Comparison of ENCODE assay signal across 23 cellular contexts in the genomic region with DNA sequence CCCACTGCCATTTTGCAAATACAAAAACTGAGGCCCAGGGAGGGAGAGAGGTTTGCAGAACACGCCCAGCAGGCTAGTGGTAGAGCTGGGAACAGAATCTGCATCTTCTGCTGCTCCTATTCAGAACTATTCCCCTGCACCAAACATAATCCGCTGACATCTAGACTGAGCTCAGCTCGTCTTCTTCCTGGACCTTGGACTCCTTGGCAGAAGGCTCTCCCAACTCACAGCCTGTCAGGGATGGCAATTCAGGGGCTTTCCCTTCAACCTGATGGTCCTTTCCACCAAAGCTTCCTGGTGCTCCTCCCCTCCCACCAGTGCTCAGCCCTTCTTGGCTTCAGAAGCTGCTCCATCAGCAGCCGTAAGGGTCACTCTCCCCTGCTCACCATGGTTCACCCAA. TPM values are rescaled to one million over a fixed set of nuclear protein-coding genes. Genes with fewer than 3 reads are reported as not detected.
A peak's percentile ranks its signal among the peaks of the same experiment; 100 is the strongest.
DNase-seq lines count a peak whose midpoint lies in the region; ATAC-seq and TF ChIP-seq lines count a peak whose summit lies in the region.
"Had no signal": no experiment of that assay in that cellular context is flagged by ENCODE, and none has a peak within 500 bp of the region (broad histone marks: within the 10 kb centered on the region; RNA-seq: fewer than 3 reads in every experiment).

No MANE protein-coding gene starts in this region.

- peaks cover 23% of the 10 kb centered on the region for H3K4me1 Mint-ChIP-seq in neural progenitor cell

- dilution Hi-C loops in mammary epithelial cell (cut with HindIII; ENCODE audit: low sequenced_read_pairs), result loop anchor here (25.0 kb wide), 1 partner anchor 276 kb away; a partner anchor contains a TSS

- peaks cover 4% of the 10 kb centered on the region for H3K27me3 Mint-ChIP-seq in neural progenitor cell (ENCODE audit: insufficient read depth, low read depth)

- WGBS in gastroesophageal sphincter (ENCODE audit: low coverage in 1 of 2), 2 donors, result 13 to 41% methylated on average over 1 to 4 of the region's 4 CpGs
- 49% methylated on average over 4 of the region's 4 CpGs; no CpG with 5 or more reads in 1 of the 2 donors for WGBS in transverse colon (ENCODE audit: low coverage in 1 of 2), 2 donors
- WGBS in mammary epithelial cell (ENCODE audit: low coverage, missing lambda C conversion rate), result 78% methylated on average over 4 of the region's 4 CpGs
- 49 to 57% methylated on average over 4 of the region's 4 CpGs for WGBS in body of pancreas, 2 donors

- H3K4me3 ChIP-seq in Loucy (ENCODE audit: low read length, poor library complexity, severe bottlenecking) (peak overlapping the region; percentile 38), gastroesophageal sphincter (peak overlapping the region; percentile 3 to 59), neural progenitor cell (no peak overlapping the region), transverse colon (no peak overlapping the region), mammary epithelial cell (replicated peaks in 1 of 3; ENCODE audit: insufficient read depth in 1 of 3, low read depth in 2 of 3, low read length in 3 of 3) (no peak overlapping the region), body of pancreas (no peak overlapping the region)
- H3K4me3 ChIP-seq: BLaER1, GM12878, GM23248, SJCRH30 had no signal

- intact Hi-C loops in transverse colon (cut with DNase I; ENCODE audit: low total_unique reads) (no loop called here), mammary epithelial cell (cut with micrococcal nuclease) (no loop called here), body of pancreas (cut with DNase I) (no loop called here)

- TF ChIP-seq CTCF in Loucy (conservative IDR thresholded peaks at IDR 0.05; ENCODE audit: low read length) (no peak), gastroesophageal sphincter (IDR thresholded peaks at IDR 0.05) (no peak), neural progenitor cell (IDR thresholded peaks at IDR 0.05) (no peak), transverse colon (IDR thresholded peaks at IDR 0.05) (no peak), mammary epithelial cell (conservative IDR thresholded peaks at IDR 0.05 in 1 of 2, IDR thresholded peaks at IDR 0.05 in 1 of 2; ENCODE audit: extremely low read depth in 1 of 2, insufficient read depth in 1 of 2, low read depth in 1 of 2, low read length in 2 of 2) (no peak), body of pancreas (IDR thresholded peaks at IDR 0.05) (no peak)

- in situ Hi-C loops in transverse colon (cut with MboI; ENCODE audit: low pct_ligation_motif_present in 1 of 4, low pct_unique_long_range_greater_than_20kb in 1 of 4, low sequenced_read_pairs in 3 of 4), result loop anchor here in 1 of 4 donors (25.0 kb wide), 1 partner anchor 426 kb away; a partner anchor contains a TSS
- in situ Hi-C loops in mammary epithelial cell (cut with MboI; ENCODE audit: low sequenced_read_pairs in 2 of 2), result loop anchor here in 1 of 2 donors (25.0 kb wide), 1 partner anchor 276 kb away; a partner anchor contains a TSS

- peak overlapping the region; percentile 41 for H3K4me3 Mint-ChIP-seq in neural progenitor cell

- H4K20me1 ChIP-seq in Loucy (ENCODE audit: insufficient read depth, low read length, poor library complexity, severe bottlenecking), result no peaks in the 10 kb centered on the region
- H4K20me1 ChIP-seq in neural progenitor cell (ENCODE audit: low read depth), result peaks cover 9% of the 10 kb centered on the region
- no peaks in the 10 kb centered on the region for H4K20me1 ChIP-seq in mammary epithelial cell (ENCODE audit: insufficient read depth, low read length)

- CTCF ChIA-PET in mammary epithelial cell (lab: Charles Lee; ENCODE audit: low non-redundant PET), result no interaction called here

- DNase-seq in neural progenitor cell (ENCODE audit: low spot score) (no peak), transverse colon (no peak), mammary epithelial cell (no peak), body of pancreas (no peak)
- DNase-seq: CD4-positive, alpha-beta memory T cell; DND-41; GM23248; HCEC 1CT; IMR-90; NCI-H1105; NCI-H2081; NCI-H2171; NCI-H345; NCI-H524; SJCRH30 had no signal

- H2AFZ ChIP-seq in Loucy (ENCODE audit: low read length) (no peak overlapping the region), neural progenitor cell (replicated peaks) (no peak overlapping the region), mammary epithelial cell (ENCODE audit: low read depth, low read length) (no peak overlapping the region)
- H2AFZ ChIP-seq: GM23248 had no signal

- H3K9me2 ChIP-seq in Loucy (replicated peaks; ENCODE audit: low read depth, low read length), result no peaks in the 10 kb centered on the region

- H3K4me1 ChIP-seq in Loucy (ENCODE audit: insufficient read depth, low read length, poor library complexity, severe bottlenecking) (peaks cover 21% of the 10 kb centered on the region), gastroesophageal sphincter (peaks cover 0 to 65% (median 4%) of the 10 kb centered on the region in 3 donors), neural progenitor cell (peaks cover 13% of the 10 kb centered on the region), transverse colon (peaks cover 0 to 18% (median 9%) of the 10 kb centered on the region in 4 donors), mammary epithelial cell (ENCODE audit: insufficient read depth, low read length) (peaks cover 4% of the 10 kb centered on the region), body of pancreas (peaks cover 6% of the 10 kb centered on the region)
- H3K4me1 ChIP-seq: SJCRH30 had no signal

- ATAC-seq in gastroesophageal sphincter, result no peak
- no peak for ATAC-seq in GM18511 (IDR thresholded peaks at IDR 0.05; ENCODE audit: unreplicated experiment)
- no peak for ATAC-seq in body of pancreas
- ATAC-seq: GM12878 had no signal

- H3K9me3 Mint-ChIP-seq in neural progenitor cell, result no peaks in the 10 kb centered on the region

- peak overlapping the region; percentile 6 for H3K9ac ChIP-seq in Loucy (ENCODE audit: low read depth, low read length, poor library complexity, severe bottlenecking)
- no peak overlapping the region for H3K9ac ChIP-seq in neural progenitor cell
- no peak overlapping the region for H3K9ac ChIP-seq in mammary epithelial cell (ENCODE audit: insufficient read depth, low read length)
- H3K9ac ChIP-seq: BLaER1, GM23248, KMS-11 had no signal

- H3F3A ChIP-seq in Loucy (ENCODE audit: low read depth), result no peaks in the 10 kb centered on the region
- no peaks in the 10 kb centered on the region for H3F3A ChIP-seq in neural progenitor cell (ENCODE audit: low read depth)

- H3K4me2 ChIP-seq in Loucy (ENCODE audit: low read depth, low read length, poor library complexity, severe bottlenecking) (peak overlapping the region; percentile 92), neural progenitor cell (no peak overlapping the region), mammary epithelial cell (ENCODE audit: insufficient read depth, low read depth, low read length) (no peak overlapping the region)
- H3K4me2 ChIP-seq: BLaER1, KMS-11 had no signal

- H3K27ac ChIP-seq in gastroesophageal sphincter, result peak overlapping the region in 3 of 4 donors; percentile 85 to 92 (median 88)
- H3K27ac ChIP-seq in neural progenitor cell, result no peak overlapping the region
- H3K27ac ChIP-seq in transverse colon, result peak overlapping the region in 3 of 4 donors; percentile 79 to 87 (median 85)
- no peak overlapping the region for H3K27ac ChIP-seq in mammary epithelial cell (ENCODE audit: insufficient read depth, low read depth, low read length)
- H3K27ac ChIP-seq in body of pancreas, result no peak overlapping the region
- H3K27ac ChIP-seq: BLaER1, GM23248, KMS-11, SJCRH30 had no signal

- H3K9me3 ChIP-seq in Loucy (ENCODE audit: insufficient read depth, low read depth, low read length) (no peaks in the 10 kb centered on the region), gastroesophageal sphincter (no peaks in the 10 kb centered on the region), neural progenitor cell (ENCODE audit: low read depth) (no peaks in the 10 kb centered on the region), transverse colon (no peaks in the 10 kb centered on the region), mammary epithelial cell (replicated peaks; ENCODE audit: insufficient read depth, low read length) (no peaks in the 10 kb centered on the region), body of pancreas (no peaks in the 10 kb centered on the region)
- H3K9me3 ChIP-seq: BLaER1, SJCRH30 had no signal

- TF ChIP-seq POLR2A in gastroesophageal sphincter (IDR thresholded peaks at IDR 0.05), result no peak
- TF ChIP-seq POLR2A in transverse colon (IDR thresholded peaks at IDR 0.05), result no peak
- TF ChIP-seq POLR2A in body of pancreas (IDR thresholded peaks at IDR 0.05), result no peak

- H3K79me2 ChIP-seq in Loucy (ENCODE audit: insufficient read depth, low read length), result peaks cover 13% of the 10 kb centered on the region; the same call in 1 of the 2 replicates
- H3K79me2 ChIP-seq in neural progenitor cell (ENCODE audit: low read depth), result no peaks in the 10 kb centered on the region
- H3K79me2 ChIP-seq in mammary epithelial cell (ENCODE audit: insufficient read depth, low read length), result no peaks in the 10 kb centered on the region

- BruUV-seq in mammary epithelial cell (replicated peaks; lab: Mats Ljungman, UMichigan), result no TSS peak

- no peaks in the 10 kb centered on the region for H3K36me3 Mint-ChIP-seq in neural progenitor cell
- H3K36me3 Mint-ChIP-seq: CD4-positive, alpha-beta memory T cell had no signal

- TF ChIP-seq EP300 in gastroesophageal sphincter (IDR thresholded peaks at IDR 0.05) (no peak), transverse colon (IDR thresholded peaks at IDR 0.05; ENCODE audit: low read depth) (no peak)

- H3K27me3 ChIP-seq in Loucy (ENCODE audit: insufficient read depth, low read length, poor library complexity, severe bottlenecking), result no peaks in the 10 kb centered on the region
- peaks cover 14% of the 10 kb centered on the region for H3K27me3 ChIP-seq in gastroesophageal sphincter
- H3K27me3 ChIP-seq in neural progenitor cell, result peaks cover 15% of the 10 kb centered on the region
- peaks cover 34% of the 10 kb centered on the region for H3K27me3 ChIP-seq in transverse colon
- H3K27me3 ChIP-seq in mammary epithelial cell (ENCODE audit: insufficient read depth, low read length), result no peaks in the 10 kb centered on the region
- no peaks in the 10 kb centered on the region for H3K27me3 ChIP-seq in body of pancreas

- H3K27ac Mint-ChIP-seq in neural progenitor cell, result no peak overlapping the region

- H3K36me3 ChIP-seq in Loucy (ENCODE audit: insufficient read depth, low read length) (no peaks in the 10 kb centered on the region), gastroesophageal sphincter (no peaks in the 10 kb centered on the region), neural progenitor cell (no peaks in the 10 kb centered on the region), transverse colon (no peaks in the 10 kb centered on the region), mammary epithelial cell (ENCODE audit: insufficient read depth, low read length) (no peaks in the 10 kb centered on the region), body of pancreas (replicated peaks in 1 of 2; ENCODE audit: insufficient read depth in 1 of 2, low read depth in 2 of 2) (no peaks in the 10 kb centered on the region)
- H3K36me3 ChIP-seq: BLaER1, SJCRH30 had no signal

RNA-seq across cellular contexts. Expression of a gene that starts 9.5 kb away (rescaled TPM):
- total RNA-seq in gastroesophageal sphincter (1 to 10 TPM in 1 of 4 donors, under 1 TPM in 2, not detected in 1; 0.27 to 2.6 (median 0.93) TPM), neural progenitor cell (ENCODE audit: low replicate concordance) (0.65 TPM in 1 of 2 replicates, not detected in the other), transverse colon (under 1 TPM in 1 of 4 donors, not detected in 3; 0.16 TPM), mammary epithelial cell (under 1 TPM in 1 of 2 donors, not detected in 1; under 0.01 TPM), body of pancreas (not detected)
- polyA plus RNA-seq in mammary epithelial cell, result not detected
- not detected for polyA minus RNA-seq in mammary epithelial cell
- total RNA-seq: CD4-positive, alpha-beta memory T cell; GM23248; HT1080; OCI-LY7; SJCRH30 had no signal
- polyA plus RNA-seq: CD4-positive, alpha-beta memory T cell; GM23248 had no signal

RNA-seq across cellular contexts. Expression of a gene that starts 27.3 kb away (rescaled TPM):
- total RNA-seq in gastroesophageal sphincter (10 to 100 TPM; 36.3 to 48.1 (median 45.6) TPM), neural progenitor cell (ENCODE audit: low replicate concordance) (82.0 and 131 TPM in 2 replicates), transverse colon (100 to 1,000 TPM in 1 of 4 donors, 10 to 100 TPM in 3; 39.6 to 127 (median 43.5) TPM), mammary epithelial cell (10 to 100 TPM; 19.8 to 47.6 TPM), body of pancreas (10 to 100 TPM; 20.8 to 22.1 TPM)
- 44.2 TPM for polyA plus RNA-seq in mammary epithelial cell
- 31.1 TPM for polyA minus RNA-seq in mammary epithelial cell

RNA-seq across cellular contexts. Expression of a gene that starts 39.8 kb away (rescaled TPM):
- total RNA-seq in gastroesophageal sphincter (1 to 10 TPM in 2 of 4 donors, under 1 TPM in 2; 0.27 to 3.2 (median 1.2) TPM), neural progenitor cell (ENCODE audit: low replicate concordance) (6.9 and 15.3 TPM in 2 replicates), transverse colon (10 to 100 TPM in 3 of 4 donors, 1 to 10 TPM in 1; 7.5 to 32.4 (median 14.4) TPM), mammary epithelial cell (1 to 10 TPM; 3.2 to 5.9 TPM), body of pancreas (10 to 100 TPM in 1 of 2 donors, 1 to 10 TPM in 1; 5.4 to 14.2 TPM)
- 5.2 TPM for polyA plus RNA-seq in mammary epithelial cell
- polyA minus RNA-seq in mammary epithelial cell, result 4.5 TPM
- total RNA-seq: GM23248 had no signal
- polyA plus RNA-seq: GM23248 had no signal

RNA-seq across cellular contexts. Expression of a gene that starts 55.4 kb away (rescaled TPM):
- total RNA-seq in gastroesophageal sphincter (10 to 100 TPM; 20.5 to 43.9 (median 29.9) TPM), neural progenitor cell (ENCODE audit: low replicate concordance) (2.7 and 9.1 TPM in 2 replicates), transverse colon (10 to 100 TPM in 1 of 4 donors, 1 to 10 TPM in 3; 1.2 to 14.2 (median 7.8) TPM), mammary epithelial cell (1 to 10 TPM; 8.4 to 9.7 TPM), body of pancreas (10 to 100 TPM in 1 of 2 donors, 1 to 10 TPM in 1; 7.6 to 10.9 TPM)
- 4.6 TPM for polyA plus RNA-seq in mammary epithelial cell
- polyA minus RNA-seq in mammary epithelial cell, result 6.7 TPM

Comparison
In these comparisons a context has a peak if more than half of its experiments do, and no peak if none do; other contexts are left out.
1. H3K4me3 ChIP-seq: peak in Loucy (single experiment) and gastroesophageal sphincter (2 of 2); none in neural progenitor cell (single experiment), transverse colon (0 of 4), mammary epithelial cell (0 of 3) and body of pancreas (0 of 2).
2. H3K27ac ChIP-seq: peak in gastroesophageal sphincter (3 of 4) and transverse colon (3 of 4); none in neural progenitor cell (single experiment), mammary epithelial cell (single experiment) and body of pancreas (0 of 4).